ENCODE assay signal across 26 cellular contexts in genomic region chr1:226749467-226749866, GRCh38.
"Had no signal": no experiment of that assay in that cellular context is flagged by ENCODE, and none has a peak within 500 bp of the region (broad histone marks: within the 10 kb centered on the region; RNA-seq: fewer than 3 reads in every experiment).

No MANE protein-coding gene starts in this region.

- H3K27me3 ChIP-seq: ascending aorta, cardiac muscle cell, colonic mucosa, suprapubic skin, tibial artery, upper lobe of right lung had no signal

- H3K4me3 ChIP-seq: ascending aorta, cardiac muscle cell, colonic mucosa, suprapubic skin, tibial artery, upper lobe of right lung had no signal

- H3K4me1 ChIP-seq: ascending aorta, colonic mucosa, suprapubic skin, tibial artery, upper lobe of right lung had no signal

- H3K9me3 ChIP-seq: ascending aorta, colonic mucosa, suprapubic skin, tibial artery, upper lobe of right lung had no signal

- H3K36me3 ChIP-seq: ascending aorta, cardiac muscle cell, colonic mucosa, suprapubic skin, tibial artery, upper lobe of right lung had no signal

- H3K27ac ChIP-seq: ascending aorta, cardiac muscle cell, colonic mucosa, suprapubic skin, tibial artery, upper lobe of right lung had no signal

- ATAC-seq: activated CD8-positive, alpha-beta memory T cell treated with anti-CD3 and anti-CD28 coated beads, Interleukin-2, amount 10 ng/mL, durations not matched to agents 7 days and 5 days; activated CD8-positive, alpha-beta T cell treated with anti-CD3 and anti-CD28 coated beads for 36 hours; left colon; naive thymus-derived CD8-positive, alpha-beta T cell; right cardiac atrium; upper lobe of right lung; WTC11 had no signal

- DNase-seq: activated CD4-positive, alpha-beta T cell treated with anti-CD3 and anti-CD28 coated beads, Interleukin-2, amount 50 U/mL, for 1 hour; activated CD8-positive, alpha-beta memory T cell treated with anti-CD3 and anti-CD28 coated beads, Interleukin-2, amount 10 ng/mL, durations not matched to agents 7 days and 5 days; activated CD8-positive, alpha-beta T cell treated with anti-CD3 and anti-CD28 coated beads for 36 hours; activated effector memory CD4-positive, alpha-beta T cell treated with Interleukin-2 at 50 U/mL for 16 hours; activated naive CD4-positive, alpha-beta T cell treated with anti-CD3 and anti-CD28 coated beads for 36 hours; activated naive CD8-positive, alpha-beta T cell treated with anti-CD3 and anti-CD28 coated beads for 36 hours; cerebellar nuclear complex; colonic mucosa; effector CD8-positive, alpha-beta T cell; glutamatergic neuron; left colon; midbrain; naive thymus-derived CD8-positive, alpha-beta T cell; occipital lobe; posterior cingulate gyrus; right cardiac atrium; stimulated activated CD4-positive, alpha-beta T cell treated with anti-CD3 and anti-CD28 coated beads, Interleukin-15, amount 100 ng/mL, for 24 hours; stimulated activated CD4-positive, alpha-beta T cell treated with anti-CD3 and anti-CD28 coated beads, Interleukin-2, amount 100 ng/mL, for 24 hours; stimulated activated naive CD4-positive, alpha-beta T cell; T-helper 2 cell; tibial artery; upper lobe of right lung had no signal
